In genomic region chr12:11545438-11546330, GRCh38 we compare ENCODE assay signal across 9 cellular contexts.
DNase-seq lines count a peak whose midpoint lies in the region; ATAC-seq and TF ChIP-seq lines count a peak whose summit lies in the region.
"Had no signal": no experiment of that assay in that cellular context is flagged by ENCODE, and none has a peak within 500 bp of the region (broad histone marks: within the 10 kb centered on the region; RNA-seq: fewer than 3 reads in every experiment).

No MANE protein-coding gene starts in this region.

- H3K18ac ChIP-seq in neuronal stem cell (ENCODE audit: low read length), result no peak overlapping the region

- H3K14ac ChIP-seq in neuronal stem cell (ENCODE audit: low read length), result peak overlapping the region; percentile 0

- no peak overlapping the region for H2BK12ac ChIP-seq in neuronal stem cell (ENCODE audit: low read length)

- no peaks in the 10 kb centered on the region for H3K9me3 Mint-ChIP-seq in activated T-helper 17 cell treated with anti-CD3 and anti-CD28 coated beads, Interleukin-2, amount 50 U/mL, for 72 hours

- peak; percentile 56 for DNase-seq in GDM1 (lab: John Stamatoyannopoulos, UW)
- no peak for DNase-seq in neuronal stem cell (ENCODE audit: low spot score)
- DNase-seq in foreskin keratinocyte, result no peak
- no peak for DNase-seq in erythroblast (lab: John Stamatoyannopoulos, UW)
- DNase-seq in substantia nigra (lab: John Stamatoyannopoulos, UW), result no peak
- DNase-seq: heart right ventricle had no signal

- peaks cover 0 to 2% of the 10 kb centered on the region in 2 donors for H3K4me1 ChIP-seq in neuronal stem cell (ENCODE audit: control insufficient read depth in 2 of 2, insufficient read depth in 1 of 2, low read depth in 1 of 2, low read length in 2 of 2)
- H3K4me1 ChIP-seq in foreskin keratinocyte, result no peaks in the 10 kb centered on the region

- no peak for TF ChIP-seq POLR2A in erythroblast (IDR thresholded peaks at IDR 0.05; ENCODE audit: low read length)

- no peak overlapping the region for H3K9ac ChIP-seq in neuronal stem cell (ENCODE audit: low read depth, low read length, poor library complexity)

- H2BK5ac ChIP-seq in neuronal stem cell (ENCODE audit: low read length), result no peak overlapping the region

- H3K36me3 Mint-ChIP-seq in activated T-helper 17 cell treated with anti-CD3 and anti-CD28 coated beads, Interleukin-2, amount 50 U/mL, for 72 hours (ENCODE audit: low read depth), result no peaks in the 10 kb centered on the region

- H3K23ac ChIP-seq in neuronal stem cell (ENCODE audit: low read depth, low read length, poor library complexity), result no peak overlapping the region

- no peak overlapping the region for H3K4me3 ChIP-seq in neuronal stem cell (ENCODE audit: low read length in 2 of 2)

- no peak overlapping the region for H2BK15ac ChIP-seq in neuronal stem cell (ENCODE audit: low read length)

- H3K27ac ChIP-seq in neuronal stem cell (replicated peaks; ENCODE audit: low read length) (no peak overlapping the region), foreskin keratinocyte (no peak overlapping the region), substantia nigra (ENCODE audit: low read depth, low read length, poor library complexity, severe bottlenecking) (no peak overlapping the region)

- H2BK120ac ChIP-seq in neuronal stem cell (ENCODE audit: low read depth, low read length), result no peak overlapping the region

- H3K4me1 Mint-ChIP-seq in activated T-helper 17 cell treated with anti-CD3 and anti-CD28 coated beads, Interleukin-2, amount 50 U/mL, for 72 hours, result peaks cover 29% of the 10 kb centered on the region

- no peaks in the 10 kb centered on the region for H3K27me3 ChIP-seq in neuronal stem cell (ENCODE audit: control insufficient read depth in 3 of 3, insufficient read depth in 3 of 3, low read depth in 1 of 3, low read length in 3 of 3)
- H3K27me3 ChIP-seq in foreskin keratinocyte, result peaks cover 25% of the 10 kb centered on the region
- H3K27me3 ChIP-seq: heart right ventricle had no signal

- no peaks in the 10 kb centered on the region for H3K9me3 ChIP-seq in neuronal stem cell (replicated peaks in 1 of 2; ENCODE audit: control insufficient read depth in 2 of 2, insufficient read depth in 1 of 2, low read depth in 1 of 2, low read length in 2 of 2)
- H3K9me3 ChIP-seq: heart right ventricle had no signal

- ATAC-seq in GM21360 (IDR thresholded peaks at IDR 0.05; ENCODE audit: unreplicated experiment) (peak; percentile 79), HG03571 (IDR thresholded peaks at IDR 0.05; ENCODE audit: unreplicated experiment) (peak; percentile 78), foreskin keratinocyte (no peak)
- ATAC-seq in activated T-helper 17 cell treated with anti-CD3 and anti-CD28 coated beads, Interleukin-2, amount 50 U/mL, for 72 hours (replicated peaks), result peak; percentile 87

- H3K4me3 Mint-ChIP-seq in activated T-helper 17 cell treated with anti-CD3 and anti-CD28 coated beads, Interleukin-2, amount 50 U/mL, for 72 hours, result peak overlapping the region; percentile 84

- no peaks in the 10 kb centered on the region for H3K79me1 ChIP-seq in neuronal stem cell (ENCODE audit: low read depth, low read length)

- no peak for TF ChIP-seq CTCF in foreskin keratinocyte (conservative IDR thresholded peaks at IDR 0.05)

- H3K27me3 Mint-ChIP-seq in activated T-helper 17 cell treated with anti-CD3 and anti-CD28 coated beads, Interleukin-2, amount 50 U/mL, for 72 hours, result no peaks in the 10 kb centered on the region

- H3K4me2 ChIP-seq in neuronal stem cell (ENCODE audit: insufficient read depth, low read length, poor library complexity, severe bottlenecking), result no peak overlapping the region

- H4K8ac ChIP-seq in neuronal stem cell (ENCODE audit: low read depth, low read length), result no peak overlapping the region

- H3K36me3 ChIP-seq in neuronal stem cell (replicated peaks in 1 of 2; ENCODE audit: control insufficient read depth in 2 of 2, insufficient read depth in 2 of 2, low read length in 2 of 2), result no peaks in the 10 kb centered on the region
- H3K36me3 ChIP-seq: heart right ventricle had no signal

- peak overlapping the region; percentile 87 for H3K27ac Mint-ChIP-seq in activated T-helper 17 cell treated with anti-CD3 and anti-CD28 coated beads, Interleukin-2, amount 50 U/mL, for 72 hours

- no CpG with 5 or more reads among the region's 6 CpGs for WGBS in neuronal stem cell (ENCODE audit: extremely low coverage in 2 of 2, insufficient read length in 2 of 2, insufficient replicate concordance in 1 of 2), 2 donors

- H4K91ac ChIP-seq in neuronal stem cell (ENCODE audit: low read depth, low read length, poor library complexity), result no peak overlapping the region

- peak overlapping the region; percentile 73 for H2AFZ ChIP-seq in neuronal stem cell (ENCODE audit: low read length)

- no peak overlapping the region for H2AK5ac ChIP-seq in neuronal stem cell (ENCODE audit: low read depth, low read length)

- no peak overlapping the region for H3K4ac ChIP-seq in neuronal stem cell (ENCODE audit: low read length)
